34 cellular contexts compared by ENCODE assay signal in genomic region chr10:107687702-107688101, GRCh38.
A peak's percentile ranks its signal among the peaks of the same experiment; 100 is the strongest.
DNase-seq lines count a peak whose midpoint lies in the region; ATAC-seq and TF ChIP-seq lines count a peak whose summit lies in the region.
"Had no signal": no experiment of that assay in that cellular context is flagged by ENCODE, and none has a peak within 500 bp of the region (broad histone marks: within the 10 kb centered on the region; RNA-seq: fewer than 3 reads in every experiment).

No MANE protein-coding gene starts in this region.

- no peak overlapping the region for H3K4me3 ChIP-seq in breast epithelium
- H3K4me3 ChIP-seq in PC-3 (ENCODE audit: low read length) = no peak overlapping the region
- H3K4me3 ChIP-seq in fibroblast of mammary gland (ENCODE audit: control insufficient read depth, low read depth, low read length) = no peak overlapping the region
- H3K4me3 ChIP-seq: body of pancreas, esophagus squamous epithelium, ovary, right atrium auricular region, SK-N-MC, tibial artery had no signal

- CTCF ChIA-PET in MCF 10A (lab: Yijun Ruan, JAX) = no interaction called here
- CTCF ChIA-PET in PC-3 (lab: Charles Lee) = no interaction called here
- CTCF ChIA-PET in activated naive CD4-positive, alpha-beta T cell treated with anti-CD3 and anti-CD28 coated beads, Interleukin-2, amount 10 ng/mL, durations not matched to agents 7 days and 5 days (lab: Charles Lee) = no interaction called here

- H3K27ac Mint-ChIP-seq in MCF 10A (ENCODE audit: low read depth, unreplicated experiment) = peak overlapping the region; percentile 53
- no peak overlapping the region for H3K27ac Mint-ChIP-seq in activated naive CD4-positive, alpha-beta T cell treated with anti-CD3 and anti-CD28 coated beads, Interleukin-2, amount 10 ng/mL, durations not matched to agents 7 days and 5 days
- H3K27ac Mint-ChIP-seq in effector memory CD8-positive, alpha-beta T cell = no peak overlapping the region
- H3K27ac Mint-ChIP-seq: activated CD4-positive, alpha-beta memory T cell treated with anti-CD3 and anti-CD28 coated beads for 36 hours; activated naive CD8-positive, alpha-beta T cell treated with anti-CD3 and anti-CD28 coated beads, Interleukin-2, amount 50 U/mL, for 24 hours; B cell; IgD-negative memory B cell; naive thymus-derived CD8-positive, alpha-beta T cell; stimulated activated naive CD8-positive, alpha-beta T cell treated with anti-CD3 and anti-CD28 coated beads, Interleukin-15, amount 100 ng/mL, for 72 hours had no signal

- H4K20me1 ChIP-seq in PC-3 (ENCODE audit: low read length) = no peaks in the 10 kb centered on the region

- no peaks in the 10 kb centered on the region for H3K9me2 ChIP-seq in PC-3 (replicated peaks; ENCODE audit: low read length)

- H3F3A ChIP-seq in PC-3 (ENCODE audit: low read length, unreplicated experiment) = no peaks in the 10 kb centered on the region

- no peak for TF ChIP-seq POLR2A in breast epithelium (IDR thresholded peaks at IDR 0.05)

- H3K27me3 ChIP-seq in breast epithelium (no peaks in the 10 kb centered on the region), PC-3 (ENCODE audit: low read length) (no peaks in the 10 kb centered on the region)
- H3K27me3 ChIP-seq: body of pancreas, esophagus squamous epithelium, ovary, right atrium auricular region, tibial artery had no signal

- no peak overlapping the region for H3K9ac ChIP-seq in PC-3 (ENCODE audit: low read length)

- H3K27ac ChIP-seq in breast epithelium (no peak overlapping the region), PC-3 (ENCODE audit: low read length) (no peak overlapping the region)
- H3K27ac ChIP-seq: 22Rv1, body of pancreas, esophagus squamous epithelium, ovary, right atrium auricular region, SK-N-MC, tibial artery had no signal

- TF ChIP-seq CTCF in MCF 10A (IDR thresholded peaks at IDR 0.05; ENCODE audit: unreplicated experiment) (no peak), breast epithelium (IDR thresholded peaks at IDR 0.05) (no peak), PC-3 (conservative IDR thresholded peaks at IDR 0.05; ENCODE audit: low read depth, low read length) (no peak), fibroblast of mammary gland (conservative IDR thresholded peaks at IDR 0.05; ENCODE audit: control insufficient read depth, insufficient read depth, low read depth, low read length) (no peak)

- H3K4me3 Mint-ChIP-seq in MCF 10A (ENCODE audit: unreplicated experiment) = no peak overlapping the region
- H3K4me3 Mint-ChIP-seq in activated naive CD4-positive, alpha-beta T cell treated with anti-CD3 and anti-CD28 coated beads, Interleukin-2, amount 10 ng/mL, durations not matched to agents 7 days and 5 days = no peak overlapping the region
- no peak overlapping the region for H3K4me3 Mint-ChIP-seq in effector memory CD8-positive, alpha-beta T cell
- H3K4me3 Mint-ChIP-seq: activated CD4-positive, alpha-beta memory T cell treated with anti-CD3 and anti-CD28 coated beads for 36 hours; activated naive CD8-positive, alpha-beta T cell treated with anti-CD3 and anti-CD28 coated beads, Interleukin-2, amount 50 U/mL, for 24 hours; B cell; IgD-negative memory B cell; naive thymus-derived CD8-positive, alpha-beta T cell; stimulated activated naive CD8-positive, alpha-beta T cell treated with anti-CD3 and anti-CD28 coated beads, Interleukin-15, amount 100 ng/mL, for 72 hours had no signal

- BruUV-seq in MCF 10A (replicated peaks; lab: Mats Ljungman, UMichigan) (no TSS peak), PC-3 (replicated peaks; lab: Mats Ljungman, UMichigan) (no TSS peak)

- H3K4me1 ChIP-seq in breast epithelium = no peaks in the 10 kb centered on the region
- H3K4me1 ChIP-seq in PC-3 (ENCODE audit: insufficient read depth, low read length) = no peaks in the 10 kb centered on the region
- H3K4me1 ChIP-seq: body of pancreas, esophagus squamous epithelium, right atrium auricular region, tibial artery had no signal

- no peak overlapping the region for H2AFZ ChIP-seq in PC-3 (ENCODE audit: low read length)

- intact Hi-C loops in MCF 10A (cut with micrococcal nuclease) = no loop called here
- intact Hi-C loops in breast epithelium (cut with DNase I; ENCODE audit: low total_unique reads) = no loop called here
- intact Hi-C loops in PC-3 (cut with micrococcal nuclease) = no loop called here

- H3K36me3 ChIP-seq in breast epithelium (no peaks in the 10 kb centered on the region), PC-3 (ENCODE audit: low read depth, low read length) (no peaks in the 10 kb centered on the region)
- H3K36me3 ChIP-seq: esophagus squamous epithelium, ovary, right atrium auricular region, tibial artery had no signal

- no peak overlapping the region for H3K4me2 ChIP-seq in PC-3 (ENCODE audit: low read length)

- peaks cover 16% of the 10 kb centered on the region for H3K4me1 Mint-ChIP-seq in MCF 10A (ENCODE audit: insufficient read depth, unreplicated experiment)
- H3K4me1 Mint-ChIP-seq in activated naive CD4-positive, alpha-beta T cell treated with anti-CD3 and anti-CD28 coated beads, Interleukin-2, amount 10 ng/mL, durations not matched to agents 7 days and 5 days = no peaks in the 10 kb centered on the region
- H3K4me1 Mint-ChIP-seq in effector memory CD8-positive, alpha-beta T cell (ENCODE audit: low read depth in 2 of 2) = no peaks in the 10 kb centered on the region
- H3K4me1 Mint-ChIP-seq: activated naive CD8-positive, alpha-beta T cell treated with anti-CD3 and anti-CD28 coated beads, Interleukin-2, amount 50 U/mL, for 24 hours; stimulated activated naive CD8-positive, alpha-beta T cell treated with anti-CD3 and anti-CD28 coated beads, Interleukin-15, amount 100 ng/mL, for 72 hours had no signal

- DNase-seq in MCF 10A (ENCODE audit: unreplicated experiment) (peak; percentile 31), breast epithelium (ENCODE audit: low spot score in 2 of 2) (no peak), PC-3 (peak; percentile 9), fibroblast of mammary gland (ENCODE audit: low read depth) (peak; percentile 3), amniotic stem cell (lab: John Stamatoyannopoulos, UW) (no peak)
- no peak for DNase-seq in activated naive CD4-positive, alpha-beta T cell treated with anti-CD3 and anti-CD28 coated beads, Interleukin-2, amount 10 ng/mL, durations not matched to agents 7 days and 5 days
- DNase-seq in effector memory CD8-positive, alpha-beta T cell = no peak
- DNase-seq: activated CD4-positive, alpha-beta memory T cell treated with anti-CD3 and anti-CD28 coated beads for 36 hours; activated CD4-positive, CD25-positive, alpha-beta regulatory T cell; activated effector memory CD4-positive, alpha-beta T cell treated with anti-CD3 and anti-CD28 coated beads, Interleukin-2, amount 50 U/mL, for 16 hours; activated naive CD8-positive, alpha-beta T cell treated with anti-CD3 and anti-CD28 coated beads, Interleukin-2, amount 50 U/mL, for 24 hours; activated T-cell treated with anti-CD3 and anti-CD28 coated beads for 4 hours; COR-L47; effector memory CD4-positive, alpha-beta T cell; esophagus squamous epithelium; GOT3; kidney glomerular epithelial cell; mesendoderm; naive thymus-derived CD8-positive, alpha-beta T cell; NCI-H1092; NCI-H2029; NCI-H345; ovary; stimulated activated CD4-positive, alpha-beta T cell treated with anti-CD3 and anti-CD28 coated beads, Interleukin-12 subunit alpha, Interleukin-12 subunit beta, amount 100 ng/mL, for 4 hours; stimulated activated naive CD8-positive, alpha-beta T cell treated with anti-CD3 and anti-CD28 coated beads, Interleukin-15, amount 100 ng/mL, for 72 hours; T-helper 9 cell; tibial artery had no signal

- no peaks in the 10 kb centered on the region for H3K36me3 Mint-ChIP-seq in MCF 10A (ENCODE audit: insufficient read depth, unreplicated experiment)
- no peaks in the 10 kb centered on the region for H3K36me3 Mint-ChIP-seq in activated naive CD4-positive, alpha-beta T cell treated with anti-CD3 and anti-CD28 coated beads, Interleukin-2, amount 10 ng/mL, durations not matched to agents 7 days and 5 days
- no peaks in the 10 kb centered on the region for H3K36me3 Mint-ChIP-seq in effector memory CD8-positive, alpha-beta T cell (ENCODE audit: insufficient read depth)
- H3K36me3 Mint-ChIP-seq: activated CD4-positive, alpha-beta memory T cell treated with anti-CD3 and anti-CD28 coated beads for 36 hours; IgD-negative memory B cell; naive thymus-derived CD8-positive, alpha-beta T cell had no signal

- POLR2A ChIA-PET in MCF 10A (lab: Yijun Ruan, JAX) (no interaction called here), PC-3 (lab: Charles Lee; ENCODE audit: unreplicated experiment) (no interaction called here)

- H3K9me3 ChIP-seq in breast epithelium (no peaks in the 10 kb centered on the region), PC-3 (ENCODE audit: low read length) (no peaks in the 10 kb centered on the region)
- H3K9me3 ChIP-seq: body of pancreas, esophagus squamous epithelium, ovary, right atrium auricular region, tibial artery had no signal

- no peaks in the 10 kb centered on the region for H3K9me3 Mint-ChIP-seq in MCF 10A (ENCODE audit: unreplicated experiment)
- H3K9me3 Mint-ChIP-seq in activated naive CD4-positive, alpha-beta T cell treated with anti-CD3 and anti-CD28 coated beads, Interleukin-2, amount 10 ng/mL, durations not matched to agents 7 days and 5 days = peaks cover 9% of the 10 kb centered on the region
- H3K9me3 Mint-ChIP-seq in effector memory CD8-positive, alpha-beta T cell = peaks cover 6 to 9% of the 10 kb centered on the region in 2 donors

- no peaks in the 10 kb centered on the region for H3K27me3 Mint-ChIP-seq in MCF 10A (ENCODE audit: insufficient read depth, unreplicated experiment)
- H3K27me3 Mint-ChIP-seq in activated naive CD4-positive, alpha-beta T cell treated with anti-CD3 and anti-CD28 coated beads, Interleukin-2, amount 10 ng/mL, durations not matched to agents 7 days and 5 days = no peaks in the 10 kb centered on the region
- no peaks in the 10 kb centered on the region for H3K27me3 Mint-ChIP-seq in effector memory CD8-positive, alpha-beta T cell
- H3K27me3 Mint-ChIP-seq: activated CD4-positive, alpha-beta memory T cell treated with anti-CD3 and anti-CD28 coated beads for 36 hours; activated naive CD8-positive, alpha-beta T cell treated with anti-CD3 and anti-CD28 coated beads, Interleukin-2, amount 50 U/mL, for 24 hours; B cell; IgD-negative memory B cell; naive thymus-derived CD8-positive, alpha-beta T cell; stimulated activated naive CD8-positive, alpha-beta T cell treated with anti-CD3 and anti-CD28 coated beads, Interleukin-15, amount 100 ng/mL, for 72 hours had no signal

- ATAC-seq in PC-3 = no peak
- ATAC-seq in effector memory CD8-positive, alpha-beta T cell (replicated peaks) = no peak
- no peak for ATAC-seq in GM19455 (IDR thresholded peaks at IDR 0.05; ENCODE audit: unreplicated experiment)
- ATAC-seq: activated naive CD8-positive, alpha-beta T cell treated with anti-CD3 and anti-CD28 coated beads, Interleukin-2, amount 50 U/mL, for 24 hours; body of pancreas; naive thymus-derived CD8-positive, alpha-beta T cell; stimulated activated naive CD8-positive, alpha-beta T cell treated with anti-CD3 and anti-CD28 coated beads, Interleukin-15, amount 100 ng/mL, for 72 hours had no signal

- no peaks in the 10 kb centered on the region for H3K79me2 ChIP-seq in PC-3 (ENCODE audit: low read length)

Comparison
In these comparisons a context has a peak if more than half of its experiments do, and no peak if none do; other contexts are left out.
1. DNase-seq: peak in MCF 10A (single experiment), PC-3 (single experiment) and fibroblast of mammary gland (single experiment); none in breast epithelium (0 of 2), activated naive CD4-positive, alpha-beta T cell treated with anti-CD3 and anti-CD28 coated beads, Interleukin-2, amount 10 ng/mL, durations not matched to agents 7 days and 5 days (single experiment), amniotic stem cell (single experiment) and effector memory CD8-positive, alpha-beta T cell (0 of 3).